21 cellular contexts compared by ENCODE assay signal in the genomic region with DNA sequence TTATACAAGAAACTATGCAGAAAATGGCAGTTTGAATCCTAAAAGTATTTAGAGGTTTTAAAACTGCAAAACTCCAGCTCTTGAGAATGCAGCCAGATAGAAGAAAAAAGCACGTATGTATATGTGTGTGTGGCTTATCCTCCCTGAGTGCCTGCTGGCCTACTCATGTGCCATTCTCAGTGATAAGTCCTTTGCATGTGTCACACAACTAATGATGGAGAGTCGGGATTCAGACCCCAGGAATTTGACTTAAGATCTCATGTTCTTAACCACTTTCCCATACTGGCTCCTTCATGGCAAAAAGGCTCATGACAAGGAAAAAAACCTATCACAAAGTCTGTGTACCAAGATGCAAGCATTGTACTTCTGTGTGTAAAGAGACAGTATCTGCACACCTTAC. TPM values are rescaled to one million over a fixed set of nuclear protein-coding genes. Genes with fewer than 3 reads are reported as not detected.
DNase-seq lines count a peak whose midpoint lies in the region; ATAC-seq and TF ChIP-seq lines count a peak whose summit lies in the region.
"Had no signal": no experiment of that assay in that cellular context is flagged by ENCODE, and none has a peak within 500 bp of the region (broad histone marks: within the 10 kb centered on the region; RNA-seq: fewer than 3 reads in every experiment).

No MANE protein-coding gene starts in this region.

- H3K27me3 Mint-ChIP-seq in activated T-cell treated with anti-CD3 and anti-CD28 coated beads, Interleukin-2, amount 50 U/mL, for 24 hours: no peaks in the 10 kb centered on the region
- no peaks in the 10 kb centered on the region for H3K27me3 Mint-ChIP-seq in activated T-cell treated with anti-CD3 and anti-CD28 coated beads, Interleukin-2, amount 50 U/mL, for 72 hours (ENCODE audit: low read depth)
- H3K27me3 Mint-ChIP-seq in immature natural killer cell (ENCODE audit: low read depth in 3 of 3): peaks cover 0 to 1% (median 0%) of the 10 kb centered on the region in 3 donors
- H3K27me3 Mint-ChIP-seq in stimulated activated memory B cell treated with anti-CD40 and anti-IgM and Interleukin-4, amounts not matched to agents 10 μg/mL and 1 μg/mL and 100 μg/mL, for 72 hours: no peaks in the 10 kb centered on the region

- peaks cover 54% of the 10 kb centered on the region for H3K4me1 Mint-ChIP-seq in activated T-cell treated with anti-CD3 and anti-CD28 coated beads, Interleukin-2, amount 50 U/mL, for 24 hours (ENCODE audit: low read depth)
- H3K4me1 Mint-ChIP-seq in activated T-cell treated with anti-CD3 and anti-CD28 coated beads, Interleukin-2, amount 50 U/mL, for 72 hours (ENCODE audit: low read depth): peaks cover 34% of the 10 kb centered on the region
- peaks cover 33 to 68% of the 10 kb centered on the region in 2 donors for H3K4me1 Mint-ChIP-seq in immature natural killer cell
- H3K4me1 Mint-ChIP-seq in stimulated activated memory B cell treated with anti-CD40 and anti-IgM and Interleukin-4, amounts not matched to agents 10 μg/mL and 1 μg/mL and 100 μg/mL, for 72 hours: peaks cover 54% of the 10 kb centered on the region

- ATAC-seq in activated T-cell treated with anti-CD3 and anti-CD28 coated beads, Interleukin-2, amount 50 U/mL, for 72 hours (replicated peaks in 1 of 2): no peak
- ATAC-seq in stimulated activated memory B cell treated with anti-CD40 and anti-IgM and Interleukin-4, amounts not matched to agents 10 μg/mL and 1 μg/mL and 100 μg/mL, for 72 hours: no peak
- no peak for ATAC-seq in Right ventricle myocardium inferior
- ATAC-seq in HG03469 (IDR thresholded peaks at IDR 0.05; ENCODE audit: unreplicated experiment): no peak

- H3K27me3 ChIP-seq in OCI-LY3 (ENCODE audit: low read depth, low read length): no peaks in the 10 kb centered on the region
- H3K27me3 ChIP-seq: BLaER1, MG63 had no signal

- TF ChIP-seq CTCF in OCI-LY3 (IDR thresholded peaks at IDR 0.05; ENCODE audit: low read depth, low read length): no peak

- no peak overlapping the region for H2AFZ ChIP-seq in OCI-LY3 (ENCODE audit: low read depth, low read length)

- H3K36me3 Mint-ChIP-seq in activated T-cell treated with anti-CD3 and anti-CD28 coated beads, Interleukin-2, amount 50 U/mL, for 24 hours (ENCODE audit: low read depth): peaks cover 94% of the 10 kb centered on the region
- H3K36me3 Mint-ChIP-seq in activated T-cell treated with anti-CD3 and anti-CD28 coated beads, Interleukin-2, amount 50 U/mL, for 72 hours (ENCODE audit: insufficient read depth in 2 of 2): peaks cover 10 to 32% of the 10 kb centered on the region in 2 donors
- H3K36me3 Mint-ChIP-seq in immature natural killer cell: peaks cover 8 to 40% (median 28%) of the 10 kb centered on the region in 3 donors
- peaks cover 59% of the 10 kb centered on the region for H3K36me3 Mint-ChIP-seq in stimulated activated memory B cell treated with anti-CD40 and anti-IgM and Interleukin-4, amounts not matched to agents 10 μg/mL and 1 μg/mL and 100 μg/mL, for 72 hours

- no peaks in the 10 kb centered on the region for H3K9me3 Mint-ChIP-seq in activated T-cell treated with anti-CD3 and anti-CD28 coated beads, Interleukin-2, amount 50 U/mL, for 24 hours
- no peaks in the 10 kb centered on the region for H3K9me3 Mint-ChIP-seq in activated T-cell treated with anti-CD3 and anti-CD28 coated beads, Interleukin-2, amount 50 U/mL, for 72 hours
- no peaks in the 10 kb centered on the region for H3K9me3 Mint-ChIP-seq in immature natural killer cell
- H3K9me3 Mint-ChIP-seq in stimulated activated memory B cell treated with anti-CD40 and anti-IgM and Interleukin-4, amounts not matched to agents 10 μg/mL and 1 μg/mL and 100 μg/mL, for 72 hours: no peaks in the 10 kb centered on the region
- H3K9me3 Mint-ChIP-seq: H9 had no signal

- DNase-seq in activated T-cell treated with anti-CD3 and anti-CD28 coated beads, Interleukin-2, amount 50 U/mL, for 24 hours: no peak
- no peak for DNase-seq in activated T-cell treated with anti-CD3 and anti-CD28 coated beads, Interleukin-2, amount 50 U/mL, for 72 hours
- no peak for DNase-seq in immature natural killer cell
- no peak for DNase-seq in A172 (ENCODE audit: low spot score)
- no peak for DNase-seq in Right ventricle myocardium inferior (ENCODE audit: missing footprints)
- DNase-seq: COR-L47, GF-D8, H9, Karpas-422, MG63, NCI-H1092, NCI-H146, NCI-H2081, NCI-H510A, NCI-H82 had no signal

- no peak overlapping the region for H3K9ac ChIP-seq in OCI-LY3 (ENCODE audit: low read length)
- H3K9ac ChIP-seq: BLaER1 had no signal

- peak overlapping the region; percentile 90; the same call in 1 of the 2 replicates for H3K27ac ChIP-seq in OCI-LY3 (ENCODE audit: low read length)
- H3K27ac ChIP-seq: 22Rv1, BLaER1, SK-N-MC had no signal

- H3K4me3 Mint-ChIP-seq in activated T-cell treated with anti-CD3 and anti-CD28 coated beads, Interleukin-2, amount 50 U/mL, for 24 hours: no peak overlapping the region
- no peak overlapping the region for H3K4me3 Mint-ChIP-seq in activated T-cell treated with anti-CD3 and anti-CD28 coated beads, Interleukin-2, amount 50 U/mL, for 72 hours
- no peak overlapping the region for H3K4me3 Mint-ChIP-seq in immature natural killer cell
- no peak overlapping the region for H3K4me3 Mint-ChIP-seq in stimulated activated memory B cell treated with anti-CD40 and anti-IgM and Interleukin-4, amounts not matched to agents 10 μg/mL and 1 μg/mL and 100 μg/mL, for 72 hours
- H3K4me3 Mint-ChIP-seq: H9 had no signal

- intact Hi-C loops in Right ventricle myocardium inferior (cut with DNase I): no loop called here

- H3K4me3 ChIP-seq in OCI-LY3 (ENCODE audit: low read length): no peak overlapping the region
- H3K4me3 ChIP-seq: BLaER1, MG63, SK-N-MC had no signal

- H3K4me2 ChIP-seq in OCI-LY3 (ENCODE audit: low read length): peak overlapping the region; percentile 93; the same call in 1 of the 2 replicates
- H3K4me2 ChIP-seq: BLaER1 had no signal

- peak overlapping the region; percentile 19 for H3K27ac Mint-ChIP-seq in activated T-cell treated with anti-CD3 and anti-CD28 coated beads, Interleukin-2, amount 50 U/mL, for 24 hours
- no peak overlapping the region for H3K27ac Mint-ChIP-seq in activated T-cell treated with anti-CD3 and anti-CD28 coated beads, Interleukin-2, amount 50 U/mL, for 72 hours
- peak overlapping the region in 4 of 6 donors; percentile 0 to 79 (median 38) for H3K27ac Mint-ChIP-seq in immature natural killer cell
- peak overlapping the region; percentile 82 for H3K27ac Mint-ChIP-seq in stimulated activated memory B cell treated with anti-CD40 and anti-IgM and Interleukin-4, amounts not matched to agents 10 μg/mL and 1 μg/mL and 100 μg/mL, for 72 hours
- H3K27ac Mint-ChIP-seq: H9 had no signal

- peaks cover 45% of the 10 kb centered on the region for H3K4me1 ChIP-seq in OCI-LY3 (ENCODE audit: low read length)

- H3K9me3 ChIP-seq in OCI-LY3 (ENCODE audit: insufficient read depth, low read length): no peaks in the 10 kb centered on the region
- H3K9me3 ChIP-seq: MG63 had no signal

- H3K79me2 ChIP-seq in OCI-LY3 (ENCODE audit: low read length): peaks cover 78% of the 10 kb centered on the region

- H3K36me3 ChIP-seq in OCI-LY3 (replicated peaks; ENCODE audit: low read depth, low read length): peaks cover 76% of the 10 kb centered on the region

- H4K20me1 ChIP-seq in OCI-LY3 (ENCODE audit: insufficient read depth, low read length): peaks cover 30% of the 10 kb centered on the region

RNA-seq across cellular contexts. Expression of gene SMARCA2, which starts 26.6 kb away (rescaled TPM):
- total RNA-seq in activated T-cell treated with anti-CD3 and anti-CD28 coated beads, Interleukin-2, amount 50 U/mL, for 72 hours: 100 to 1,000 TPM; 117 to 120 TPM
- 10 to 100 TPM; 20.1 to 41.4 (median 25.2) TPM for polyA plus RNA-seq in immature natural killer cell
- 34.4 and 55.3 TPM in 2 replicates for total RNA-seq in A172 (2014; rRNA removed; shearing (Covaris generic))
- total RNA-seq in Right ventricle myocardium inferior: 98.4 TPM
